In the genomic region with DNA sequence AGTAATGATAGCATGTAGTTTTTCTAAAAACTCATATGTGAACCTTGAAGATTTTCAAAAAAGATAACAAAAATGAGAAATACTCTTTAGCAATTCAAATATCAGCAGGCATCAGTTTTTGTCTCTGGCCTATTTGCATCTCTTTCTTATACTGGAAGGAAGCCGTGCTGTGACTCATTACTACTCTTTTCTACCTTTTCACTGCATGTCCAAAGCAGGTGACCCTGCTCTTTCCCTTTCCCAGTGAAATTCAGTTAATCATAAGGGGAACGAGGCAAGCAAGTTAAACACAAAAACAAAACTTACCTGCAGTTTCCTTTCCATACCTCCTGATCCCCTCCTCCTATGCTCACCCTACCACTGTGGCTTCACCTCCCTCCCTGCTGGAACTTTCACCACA, we compare ENCODE assay signal across 3 cellular contexts.
TF ChIP-seq lines count a peak whose summit lies in the region.

No MANE protein-coding gene starts in this region.

TF ChIP-seq in HEK293, 187 proteins besides CTCF, POLR2A, EP300 and RAD21:
- TF ChIP-seq SETDB1 (IDR thresholded peaks at IDR 0.05; ENCODE audit: insufficient read length, low read length) (no peak), PRDM1 (tag by site-specific recombination; IDR thresholded peaks at IDR 0.05) (peak; percentile 61)

TF ChIP-seq in WTC11, 78 proteins besides CTCF, POLR2A, EP300 and RAD21:
- no peak for TF ChIP-seq TEAD4 (CRISPR knock-in tag; IDR thresholded peaks at IDR 0.05)
- TF ChIP-seq ZNF317 (CRISPR knock-in tag; IDR thresholded peaks at IDR 0.05; ENCODE audit: borderline replicate concordance, low read depth), result no peak
- no peak for TF ChIP-seq IRF2 (CRISPR knock-in tag; IDR thresholded peaks at IDR 0.05; ENCODE audit: borderline replicate concordance, low read depth)
- no peak for TF ChIP-seq JUN (CRISPR knock-in tag; IDR thresholded peaks at IDR 0.05)
- no peak for TF ChIP-seq ZNF219 (CRISPR knock-in tag; IDR thresholded peaks at IDR 0.05; ENCODE audit: borderline replicate concordance)
- no peak for TF ChIP-seq ZNF423 (CRISPR knock-in tag; IDR thresholded peaks at IDR 0.05)
- no peak for TF ChIP-seq ZNF232 (CRISPR knock-in tag; IDR thresholded peaks at IDR 0.05)

TF ChIP-seq in HepG2, 621 proteins besides CTCF, POLR2A, EP300 and RAD21:
- TF ChIP-seq, protein P1, sequence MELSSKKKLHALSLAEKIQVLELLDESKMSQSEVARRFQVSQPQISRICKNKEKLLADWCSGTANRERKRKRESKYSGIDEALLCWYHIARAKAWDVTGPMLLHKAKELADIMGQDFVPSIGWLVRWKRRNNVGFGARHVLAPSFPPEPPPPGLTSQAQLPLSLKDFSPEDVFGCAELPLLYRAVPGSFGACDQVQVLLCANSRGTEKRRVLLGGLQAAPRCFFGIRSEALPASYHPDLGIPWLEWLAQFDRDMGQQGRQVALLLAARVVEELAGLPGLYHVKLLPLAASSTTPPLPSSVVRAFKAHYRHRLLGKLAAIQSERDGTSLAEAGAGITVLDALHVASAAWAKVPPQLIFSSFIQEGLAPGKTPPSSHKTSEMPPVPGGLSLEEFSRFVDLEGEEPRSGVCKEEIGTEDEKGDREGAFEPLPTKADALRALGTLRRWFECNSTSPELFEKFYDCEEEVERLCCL (CRISPR knock-in tag; IDR thresholded peaks at IDR 0.05; ENCODE audit: borderline replicate concordance), result no peak
- TF ChIP-seq SIN3B (IDR thresholded peaks at IDR 0.05; ENCODE audit: low read length) (no peak), CEBPB (IDR thresholded peaks at IDR 0.05; ENCODE audit: borderline replicate concordance, low read depth, low read length) (no peak), ZFP36 (IDR thresholded peaks at IDR 0.05; ENCODE audit: borderline replicate concordance, low read depth, low read length, partially characterized antibody) (no peak), MIER2 (CRISPR knock-in tag; IDR thresholded peaks at IDR 0.05) (no peak), NCOR1 (IDR thresholded peaks at IDR 0.05; ENCODE audit: borderline replicate concordance, low read length) (no peak), GFI1 (CRISPR knock-in tag; IDR thresholded peaks at IDR 0.05; ENCODE audit: borderline replicate concordance) (no peak), FOXJ3 (CRISPR knock-in tag; IDR thresholded peaks at IDR 0.05; ENCODE audit: borderline replicate concordance) (no peak), MXD4 (CRISPR knock-in tag; IDR thresholded peaks at IDR 0.05) (no peak), ZNF274 (CRISPR knock-in tag; IDR thresholded peaks at IDR 0.05) (no peak), ZNF451 (CRISPR knock-in tag; IDR thresholded peaks at IDR 0.05) (no peak), SMAD1 (CRISPR knock-in tag; IDR thresholded peaks at IDR 0.05; ENCODE audit: borderline replicate concordance, low read depth) (no peak)
- TF ChIP-seq, protein P2, sequence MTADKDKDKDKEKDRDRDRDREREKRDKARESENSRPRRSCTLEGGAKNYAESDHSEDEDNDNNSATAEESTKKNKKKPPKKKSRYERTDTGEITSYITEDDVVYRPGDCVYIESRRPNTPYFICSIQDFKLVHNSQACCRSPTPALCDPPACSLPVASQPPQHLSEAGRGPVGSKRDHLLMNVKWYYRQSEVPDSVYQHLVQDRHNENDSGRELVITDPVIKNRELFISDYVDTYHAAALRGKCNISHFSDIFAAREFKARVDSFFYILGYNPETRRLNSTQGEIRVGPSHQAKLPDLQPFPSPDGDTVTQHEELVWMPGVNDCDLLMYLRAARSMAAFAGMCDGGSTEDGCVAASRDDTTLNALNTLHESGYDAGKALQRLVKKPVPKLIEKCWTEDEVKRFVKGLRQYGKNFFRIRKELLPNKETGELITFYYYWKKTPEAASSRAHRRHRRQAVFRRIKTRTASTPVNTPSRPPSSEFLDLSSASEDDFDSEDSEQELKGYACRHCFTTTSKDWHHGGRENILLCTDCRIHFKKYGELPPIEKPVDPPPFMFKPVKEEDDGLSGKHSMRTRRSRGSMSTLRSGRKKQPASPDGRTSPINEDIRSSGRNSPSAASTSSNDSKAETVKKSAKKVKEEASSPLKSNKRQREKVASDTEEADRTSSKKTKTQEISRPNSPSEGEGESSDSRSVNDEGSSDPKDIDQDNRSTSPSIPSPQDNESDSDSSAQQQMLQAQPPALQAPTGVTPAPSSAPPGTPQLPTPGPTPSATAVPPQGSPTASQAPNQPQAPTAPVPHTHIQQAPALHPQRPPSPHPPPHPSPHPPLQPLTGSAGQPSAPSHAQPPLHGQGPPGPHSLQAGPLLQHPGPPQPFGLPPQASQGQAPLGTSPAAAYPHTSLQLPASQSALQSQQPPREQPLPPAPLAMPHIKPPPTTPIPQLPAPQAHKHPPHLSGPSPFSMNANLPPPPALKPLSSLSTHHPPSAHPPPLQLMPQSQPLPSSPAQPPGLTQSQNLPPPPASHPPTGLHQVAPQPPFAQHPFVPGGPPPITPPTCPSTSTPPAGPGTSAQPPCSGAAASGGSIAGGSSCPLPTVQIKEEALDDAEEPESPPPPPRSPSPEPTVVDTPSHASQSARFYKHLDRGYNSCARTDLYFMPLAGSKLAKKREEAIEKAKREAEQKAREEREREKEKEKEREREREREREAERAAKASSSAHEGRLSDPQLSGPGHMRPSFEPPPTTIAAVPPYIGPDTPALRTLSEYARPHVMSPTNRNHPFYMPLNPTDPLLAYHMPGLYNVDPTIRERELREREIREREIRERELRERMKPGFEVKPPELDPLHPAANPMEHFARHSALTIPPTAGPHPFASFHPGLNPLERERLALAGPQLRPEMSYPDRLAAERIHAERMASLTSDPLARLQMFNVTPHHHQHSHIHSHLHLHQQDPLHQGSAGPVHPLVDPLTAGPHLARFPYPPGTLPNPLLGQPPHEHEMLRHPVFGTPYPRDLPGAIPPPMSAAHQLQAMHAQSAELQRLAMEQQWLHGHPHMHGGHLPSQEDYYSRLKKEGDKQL (CRISPR knock-in tag; IDR thresholded peaks at IDR 0.05; ENCODE audit: low read depth), result no peak
- TF ChIP-seq, protein P3, sequence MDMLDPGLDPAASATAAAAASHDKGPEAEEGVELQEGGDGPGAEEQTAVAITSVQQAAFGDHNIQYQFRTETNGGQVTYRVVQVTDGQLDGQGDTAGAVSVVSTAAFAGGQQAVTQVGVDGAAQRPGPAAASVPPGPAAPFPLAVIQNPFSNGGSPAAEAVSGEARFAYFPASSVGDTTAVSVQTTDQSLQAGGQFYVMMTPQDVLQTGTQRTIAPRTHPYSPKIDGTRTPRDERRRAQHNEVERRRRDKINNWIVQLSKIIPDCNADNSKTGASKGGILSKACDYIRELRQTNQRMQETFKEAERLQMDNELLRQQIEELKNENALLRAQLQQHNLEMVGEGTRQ (IDR thresholded peaks at IDR 0.05; ENCODE audit: low read depth, low read length), result no peak
- TF ChIP-seq, protein P3 (CRISPR knock-in tag; IDR thresholded peaks at IDR 0.05; ENCODE audit: borderline replicate concordance), result no peak
- TF ChIP-seq, protein P4, sequence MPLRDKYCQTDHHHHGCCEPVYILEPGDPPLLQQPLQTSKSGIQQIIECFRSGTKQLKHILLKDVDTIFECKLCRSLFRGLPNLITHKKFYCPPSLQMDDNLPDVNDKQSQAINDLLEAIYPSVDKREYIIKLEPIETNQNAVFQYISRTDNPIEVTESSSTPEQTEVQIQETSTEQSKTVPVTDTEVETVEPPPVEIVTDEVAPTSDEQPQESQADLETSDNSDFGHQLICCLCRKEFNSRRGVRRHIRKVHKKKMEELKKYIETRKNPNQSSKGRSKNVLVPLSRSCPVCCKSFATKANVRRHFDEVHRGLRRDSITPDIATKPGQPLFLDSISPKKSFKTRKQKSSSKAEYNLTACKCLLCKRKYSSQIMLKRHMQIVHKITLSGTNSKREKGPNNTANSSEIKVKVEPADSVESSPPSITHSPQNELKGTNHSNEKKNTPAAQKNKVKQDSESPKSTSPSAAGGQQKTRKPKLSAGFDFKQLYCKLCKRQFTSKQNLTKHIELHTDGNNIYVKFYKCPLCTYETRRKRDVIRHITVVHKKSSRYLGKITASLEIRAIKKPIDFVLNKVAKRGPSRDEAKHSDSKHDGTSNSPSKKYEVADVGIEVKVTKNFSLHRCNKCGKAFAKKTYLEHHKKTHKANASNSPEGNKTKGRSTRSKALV (CRISPR knock-in tag; IDR thresholded peaks at IDR 0.05), result no peak
- TF ChIP-seq, protein P5, sequence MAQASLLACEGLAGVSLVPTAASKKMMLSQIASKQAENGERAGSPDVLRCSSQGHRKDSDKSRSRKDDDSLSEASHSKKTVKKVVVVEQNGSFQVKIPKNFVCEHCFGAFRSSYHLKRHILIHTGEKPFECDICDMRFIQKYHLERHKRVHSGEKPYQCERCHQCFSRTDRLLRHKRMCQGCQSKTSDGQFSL (CRISPR knock-in tag; IDR thresholded peaks at IDR 0.05), result no peak
